ENCODE assay signal across 8 cellular contexts in genomic region chr2:9205481-9205880, GRCh38. TPM values are rescaled to one million over a fixed set of nuclear protein-coding genes. Genes with fewer than 3 reads are reported as not detected.
A peak's percentile ranks its signal among the peaks of the same experiment; 100 is the strongest.
DNase-seq lines count a peak whose midpoint lies in the region; ATAC-seq lines count a peak whose summit lies in the region.

No MANE protein-coding gene starts in this region.

- H3K27ac Mint-ChIP-seq in stimulated activated naive CD8-positive, alpha-beta T cell treated with anti-CD3 and anti-CD28 coated beads, Interleukin-15, amount 100 ng/mL, for 72 hours = no peak overlapping the region

- H3K4me3 ChIP-seq in right cardiac atrium (ENCODE audit: low read length) = peak overlapping the region; percentile 92
- peak overlapping the region; percentile 78 for H3K4me3 ChIP-seq in adipocyte (ENCODE audit: low read length)
- peak overlapping the region; percentile 46 for H3K4me3 ChIP-seq in mesodermal cell (ENCODE audit: extremely low read depth, insufficient read depth, low read length, poor library complexity, severe bottlenecking)

- ATAC-seq in right cardiac atrium (no peak), left ventricle myocardium superior (no peak)
- ATAC-seq in stimulated activated naive CD8-positive, alpha-beta T cell treated with anti-CD3 and anti-CD28 coated beads, Interleukin-15, amount 100 ng/mL, for 72 hours = no peak

- 61% methylated on average over 5 of the region's 5 CpGs for WGBS in right cardiac atrium
- WGBS in mesodermal cell (ENCODE audit: insufficient coverage in 2 of 2), 2 experiments = 23 to 36% methylated on average over 3 of the region's 5 CpGs

- H3K4me1 Mint-ChIP-seq in stimulated activated naive CD8-positive, alpha-beta T cell treated with anti-CD3 and anti-CD28 coated beads, Interleukin-15, amount 100 ng/mL, for 72 hours = peaks cover 7% of the 10 kb centered on the region

- H3K9me3 ChIP-seq in right cardiac atrium (ENCODE audit: control insufficient read depth, low read length) (no peaks in the 10 kb centered on the region), adipocyte (ENCODE audit: control insufficient read depth, low read length) (no peaks in the 10 kb centered on the region), mesodermal cell (ENCODE audit: control insufficient read depth, low read length) (no peaks in the 10 kb centered on the region)

- H3K27me3 ChIP-seq in right cardiac atrium (ENCODE audit: control insufficient read depth, insufficient read depth) (no peaks in the 10 kb centered on the region), adipocyte (replicated peaks; ENCODE audit: control insufficient read depth, insufficient read depth, low read length) (no peaks in the 10 kb centered on the region)

- no peaks in the 10 kb centered on the region for H3K4me1 ChIP-seq in right cardiac atrium (ENCODE audit: control insufficient read depth, insufficient read depth, low read length)
- H3K4me1 ChIP-seq in adipocyte (ENCODE audit: control insufficient read depth, insufficient read depth, low read length) = peaks cover 20% of the 10 kb centered on the region
- peaks cover 28% of the 10 kb centered on the region for H3K4me1 ChIP-seq in mesodermal cell (ENCODE audit: control insufficient read depth, insufficient read depth, low read length, poor library complexity, severe bottlenecking)

- peak overlapping the region; percentile 81 for H3K9ac ChIP-seq in adipocyte (ENCODE audit: low read length)

- H3K27me3 Mint-ChIP-seq in stimulated activated naive CD8-positive, alpha-beta T cell treated with anti-CD3 and anti-CD28 coated beads, Interleukin-15, amount 100 ng/mL, for 72 hours = peaks cover 50% of the 10 kb centered on the region

- intact Hi-C loops in right cardiac atrium (cut with DNase I) = loop anchor here (2.0 to 10.0 kb wide), 6 partner anchors 51 to 139 kb away; no protein-coding TSS in a partner anchor
- intact Hi-C loops in left ventricle myocardium superior (cut with micrococcal nuclease) = loop anchor here (10.0 kb wide), 1 partner anchor 119 kb away; no protein-coding TSS in a partner anchor

- H3K36me3 ChIP-seq in adipocyte (ENCODE audit: control insufficient read depth, insufficient read depth, low read length, severe bottlenecking) (no peaks in the 10 kb centered on the region), mesodermal cell (ENCODE audit: control insufficient read depth, insufficient read depth, low read length) (peaks cover 2% of the 10 kb centered on the region)

- no peaks in the 10 kb centered on the region for H3K9me3 Mint-ChIP-seq in stimulated activated naive CD8-positive, alpha-beta T cell treated with anti-CD3 and anti-CD28 coated beads, Interleukin-15, amount 100 ng/mL, for 72 hours

- DNase-seq in right cardiac atrium (no peak), left ventricle myocardium superior (no peak), adipocyte (ENCODE audit: low read depth) (no peak), EL (no peak), NCI-H2227 (lab: John Stamatoyannopoulos, UW; ENCODE audit: unreplicated experiment) (no peak)
- no peak for DNase-seq in stimulated activated naive CD8-positive, alpha-beta T cell treated with anti-CD3 and anti-CD28 coated beads, Interleukin-15, amount 100 ng/mL, for 72 hours
- DNase-seq in activated effector memory CD4-positive, alpha-beta T cell treated with anti-CD3 and anti-CD28 coated beads, Interleukin-2, amount 50 U/mL, for 16 hours = no peak

- H3K27ac ChIP-seq in right cardiac atrium (ENCODE audit: low read length) = peak overlapping the region; percentile 80
- H3K27ac ChIP-seq in mesodermal cell (ENCODE audit: low read depth, low read length, severe bottlenecking) = peak overlapping the region; percentile 79

- H3K4me3 Mint-ChIP-seq in stimulated activated naive CD8-positive, alpha-beta T cell treated with anti-CD3 and anti-CD28 coated beads, Interleukin-15, amount 100 ng/mL, for 72 hours = peak overlapping the region in 1 of 2 donors; percentile 69

RNA-seq across cellular contexts. Expression of gene ASAP2, which starts 1.1 kb away (rescaled TPM):
- total RNA-seq in right cardiac atrium (10 to 100 TPM; 13.3 to 19.7 (median 16.0) TPM), left ventricle myocardium superior (10.1 TPM)
- polyA plus RNA-seq in right cardiac atrium = 9.2 TPM
- 26.8 TPM for polyA plus RNA-seq in mesodermal cell (2013, experiment 1 of 2)
- polyA plus RNA-seq in mesodermal cell (2013, experiment 2 of 2) = 24.5 TPM
